ENCODE assay signal across 1 cellular context in genomic region chr5:6732634-6733410, GRCh38.
TF ChIP-seq lines count a peak whose summit lies in the region.

No MANE protein-coding gene starts in this region.

TF ChIP-seq in H1, 55 proteins besides CTCF, POLR2A, EP300 and RAD21 (continued from another document):
- TF ChIP-seq BACH1 (IDR thresholded peaks at IDR 0.05; ENCODE audit: low read length) (no peak), HDAC2 (IDR thresholded peaks at IDR 0.05; ENCODE audit: borderline replicate concordance in 1 of 2, low read depth in 2 of 2, low read length in 2 of 2) (no peak), SIRT6 (IDR thresholded peaks at IDR 0.05; ENCODE audit: low read length) (no peak), GTF2F1 (IDR thresholded peaks at IDR 0.05; ENCODE audit: borderline replicate concordance, low read depth, low read length) (no peak), RBBP5 (IDR thresholded peaks at IDR 0.05; ENCODE audit: borderline replicate concordance, low read depth, low read length) (no peak), CHD2 (IDR thresholded peaks at IDR 0.05; ENCODE audit: low read length) (no peak), CREB1 (IDR thresholded peaks at IDR 0.05) (no peak), SIX5 (IDR thresholded peaks at IDR 0.05; ENCODE audit: low read depth, low read length) (no peak), BRCA1 (IDR thresholded peaks at IDR 0.05; ENCODE audit: low read depth, low read length) (no peak), USF2 (IDR thresholded peaks at IDR 0.05; ENCODE audit: low read length) (no peak), ASH2L (IDR thresholded peaks at IDR 0.05; ENCODE audit: low read length) (no peak)
